ENCODE assay signal across 22 cellular contexts in genomic region chr4:65139998-65140397, GRCh38.
"Had no signal": no experiment of that assay in that cellular context is flagged by ENCODE, and none has a peak within 500 bp of the region (broad histone marks: within the 10 kb centered on the region; RNA-seq: fewer than 3 reads in every experiment).

No MANE protein-coding gene starts in this region.

- ATAC-seq: activated CD4-positive, alpha-beta T cell treated with anti-CD3 and anti-CD28 coated beads for 36 hours; activated T-helper 17 cell treated with anti-CD3 and anti-CD28 coated beads, Interleukin-2, amount 50 U/mL, for 72 hours; T-cell had no signal

- H3K27ac ChIP-seq: VCaP had no signal

- DNase-seq: activated CD4-positive, alpha-beta memory T cell treated with anti-CD3 and anti-CD28 coated beads, Interleukin-2, amount 10 ng/mL, durations not matched to agents 7 days and 5 days; activated CD4-positive, alpha-beta T cell treated with anti-CD3 and anti-CD28 coated beads for 36 hours; activated CD4-positive, alpha-beta T cell treated with anti-CD3 and anti-CD28 coated beads, Interleukin-2, amount 50 U/mL, for 1 hour; activated gamma-delta T cell; activated naive CD4-positive, alpha-beta T cell treated with anti-CD3 and anti-CD28 coated beads for 36 hours; activated T-cell treated with anti-CD3 and anti-CD28 coated beads for 4 hours; activated T-cell treated with anti-CD3 and anti-CD28 coated beads, Interleukin-2, amount 50 U/mL, for 48 hours; amygdala; caudate nucleus; IMR-90; KBM-7; NCI-H1417; NCI-H1930; NCI-H2107; NCI-H446; NCI-H524; SIG-M5; T-cell; T-helper 2 cell; T1000 had no signal
